Comparison of ENCODE assay signal across 1 cellular context in the genomic region with DNA sequence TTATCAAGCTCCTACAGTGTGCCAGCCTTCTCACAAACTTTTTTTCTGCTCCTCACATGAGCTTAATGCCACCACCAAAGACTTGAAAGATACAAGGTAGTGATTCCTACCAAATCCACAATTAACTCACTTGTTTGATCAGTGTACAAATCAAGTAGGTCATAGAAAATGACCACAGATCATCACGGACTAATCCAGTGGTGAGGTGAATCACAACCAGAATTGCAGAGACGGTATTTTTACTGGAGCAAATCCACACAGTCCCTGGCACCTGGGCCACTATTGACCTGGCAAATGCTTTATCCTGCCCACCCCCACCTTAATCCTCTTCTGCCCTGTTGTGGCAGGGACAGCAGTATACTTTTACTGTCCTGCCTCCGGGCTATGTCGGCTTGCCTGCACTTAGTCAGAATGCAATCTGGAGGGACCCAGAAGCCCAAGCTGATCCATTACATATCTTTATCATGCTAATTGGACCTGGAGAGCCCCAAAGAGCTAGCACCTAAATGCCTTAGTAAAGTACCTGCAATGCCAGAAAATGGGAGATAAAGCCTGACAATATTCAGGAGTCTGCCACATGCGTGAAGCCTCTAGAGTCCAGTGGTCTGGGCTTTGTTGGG.
TF ChIP-seq lines count a peak whose summit lies in the region.

No MANE protein-coding gene starts in this region.

TF ChIP-seq in GM12878, 131 proteins besides CTCF, POLR2A, EP300 and RAD21:
- TF ChIP-seq, protein P1, sequence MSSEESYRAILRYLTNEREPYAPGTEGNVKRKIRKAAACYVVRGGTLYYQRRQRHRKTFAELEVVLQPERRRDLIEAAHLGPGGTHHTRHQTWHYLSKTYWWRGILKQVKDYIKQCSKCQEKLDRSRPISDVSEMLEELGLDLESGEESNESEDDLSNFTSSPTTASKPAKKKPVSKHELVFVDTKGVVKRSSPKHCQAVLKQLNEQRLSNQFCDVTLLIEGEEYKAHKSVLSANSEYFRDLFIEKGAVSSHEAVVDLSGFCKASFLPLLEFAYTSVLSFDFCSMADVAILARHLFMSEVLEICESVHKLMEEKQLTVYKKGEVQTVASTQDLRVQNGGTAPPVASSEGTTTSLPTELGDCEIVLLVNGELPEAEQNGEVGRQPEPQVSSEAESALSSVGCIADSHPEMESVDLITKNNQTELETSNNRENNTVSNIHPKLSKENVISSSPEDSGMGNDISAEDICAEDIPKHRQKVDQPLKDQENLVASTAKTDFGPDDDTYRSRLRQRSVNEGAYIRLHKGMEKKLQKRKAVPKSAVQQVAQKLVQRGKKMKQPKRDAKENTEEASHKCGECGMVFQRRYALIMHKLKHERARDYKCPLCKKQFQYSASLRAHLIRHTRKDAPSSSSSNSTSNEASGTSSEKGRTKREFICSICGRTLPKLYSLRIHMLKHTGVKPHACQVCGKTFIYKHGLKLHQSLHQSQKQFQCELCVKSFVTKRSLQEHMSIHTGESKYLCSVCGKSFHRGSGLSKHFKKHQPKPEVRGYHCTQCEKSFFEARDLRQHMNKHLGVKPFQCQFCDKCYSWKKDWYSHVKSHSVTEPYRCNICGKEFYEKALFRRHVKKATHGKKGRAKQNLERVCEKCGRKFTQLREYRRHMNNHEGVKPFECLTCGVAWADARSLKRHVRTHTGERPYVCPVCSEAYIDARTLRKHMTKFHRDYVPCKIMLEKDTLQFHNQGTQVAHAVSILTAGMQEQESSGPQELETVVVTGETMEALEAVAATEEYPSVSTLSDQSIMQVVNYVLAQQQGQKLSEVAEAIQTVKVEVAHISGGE (CRISPR knock-in tag; IDR thresholded peaks at IDR 0.05), result no peak
- TF ChIP-seq RUNX3 (IDR thresholded peaks at IDR 0.05; ENCODE audit: low read length) (peak; percentile 25; the same call in 1 of the 2 replicates), TCF3 (IDR thresholded peaks at IDR 0.05; ENCODE audit: borderline replicate concordance, insufficient read depth, low read depth, low read length) (no peak)
